Comparison of ENCODE assay signal across 20 cellular contexts in the genomic region with DNA sequence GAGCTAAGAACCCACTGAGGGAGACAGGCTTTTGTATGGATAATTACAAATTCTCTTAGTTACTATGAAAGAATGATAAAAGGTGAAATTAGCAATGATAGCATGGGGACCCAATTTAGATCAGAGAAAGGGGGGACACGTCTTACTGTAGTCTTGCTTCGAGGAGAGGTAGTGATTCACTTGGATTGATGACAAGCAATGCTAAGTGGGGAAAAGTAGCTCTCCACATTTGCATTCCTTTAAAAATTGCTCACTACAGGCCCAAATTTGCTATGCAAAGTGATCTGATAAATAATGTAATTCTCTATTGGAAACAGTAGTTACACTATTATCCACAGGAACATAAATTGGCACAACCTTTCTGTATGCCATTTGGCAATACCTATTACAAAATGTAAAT. TPM values are rescaled to one million over a fixed set of nuclear protein-coding genes. Genes with fewer than 3 reads are reported as not detected.
DNase-seq lines count a peak whose midpoint lies in the region; ATAC-seq and TF ChIP-seq lines count a peak whose summit lies in the region.
"Had no signal": no experiment of that assay in that cellular context is flagged by ENCODE, and none has a peak within 500 bp of the region (broad histone marks: within the 10 kb centered on the region; RNA-seq: fewer than 3 reads in every experiment).

No MANE protein-coding gene starts in this region.

- H3K4me2 ChIP-seq in Karpas-422 (ENCODE audit: low read depth, low read length, poor library complexity, severe bottlenecking), result no peak overlapping the region
- H3K4me2 ChIP-seq: BLaER1 had no signal

- no peak overlapping the region for H3K9ac ChIP-seq in Karpas-422 (ENCODE audit: low read length)
- H3K9ac ChIP-seq: BLaER1 had no signal

- TF ChIP-seq CTCF in fibroblast of mammary gland (conservative IDR thresholded peaks at IDR 0.05; ENCODE audit: control insufficient read depth, insufficient read depth, low read depth, low read length) (no peak), suprapubic skin (IDR thresholded peaks at IDR 0.05) (no peak)

- 70% methylated on average over 2 of the region's 2 CpGs for WGBS in suprapubic skin

- H3K27ac Mint-ChIP-seq in CD4-positive, CD25-positive, alpha-beta regulatory T cell, result peak overlapping the region in 2 of 3 donors; percentile 24 to 56
- peak overlapping the region in 4 of 7 donors; percentile 13 to 80 (median 22) for H3K27ac Mint-ChIP-seq in CD4-positive, alpha-beta memory T cell

- H3K9me2 ChIP-seq in Karpas-422 (replicated peaks; ENCODE audit: insufficient read depth, low read length), result no peaks in the 10 kb centered on the region

- POLR2A ChIA-PET in CD4-positive, alpha-beta memory T cell (lab: Charles Lee; ENCODE audit: partially characterized antibody), result no interaction called here

- DNase-seq in CD4-positive, CD25-positive, alpha-beta regulatory T cell, result no peak
- no peak for DNase-seq in CD4-positive, alpha-beta memory T cell
- no peak for DNase-seq in Karpas-422
- DNase-seq in fibroblast of mammary gland (ENCODE audit: low read depth), result peak; percentile 13
- no peak for DNase-seq in hippocampal formation (lab: John Stamatoyannopoulos, UW)
- DNase-seq in suprapubic skin (ENCODE audit: low spot score in 2 of 2), result no peak
- no peak for DNase-seq in DMS153 treated with DMSO at 0.1 percent for 48 hours (lab: John Stamatoyannopoulos, UW; ENCODE audit: unreplicated experiment)
- DNase-seq: EL, GOT3, HCEC 1CT, NCI-H1417, NCI-H187, NCI-H446, OCI-M1, SW 1271 had no signal

- H3K27me3 ChIP-seq in CD4-positive, CD25-positive, alpha-beta regulatory T cell (ENCODE audit: control insufficient read depth, insufficient read depth, low read length), result no peaks in the 10 kb centered on the region
- H3K27me3 ChIP-seq in CD4-positive, alpha-beta memory T cell (ENCODE audit: insufficient read depth, low read length), result no peaks in the 10 kb centered on the region
- H3K27me3 ChIP-seq in Karpas-422 (ENCODE audit: low read length), result no peaks in the 10 kb centered on the region
- no peaks in the 10 kb centered on the region for H3K27me3 ChIP-seq in suprapubic skin
- H3K27me3 ChIP-seq: BLaER1, SJSA1 had no signal

- no peaks in the 10 kb centered on the region for H3K27me3 Mint-ChIP-seq in CD4-positive, CD25-positive, alpha-beta regulatory T cell
- H3K27me3 Mint-ChIP-seq in CD4-positive, alpha-beta memory T cell, result no peaks in the 10 kb centered on the region
- H3K27me3 Mint-ChIP-seq: IgD-negative memory B cell had no signal

- peaks cover 0 to 1% (median 0%) of the 10 kb centered on the region in 7 donors for H3K9me3 Mint-ChIP-seq in CD4-positive, CD25-positive, alpha-beta regulatory T cell
- no peaks in the 10 kb centered on the region for H3K9me3 Mint-ChIP-seq in CD4-positive, alpha-beta memory T cell
- H3K9me3 Mint-ChIP-seq: IgD-negative memory B cell had no signal

- H3K4me1 Mint-ChIP-seq in CD4-positive, CD25-positive, alpha-beta regulatory T cell, result peaks cover 0 to 20% (median 3%) of the 10 kb centered on the region in 4 donors
- peaks cover 14 to 22% (median 18%) of the 10 kb centered on the region in 4 donors for H3K4me1 Mint-ChIP-seq in CD4-positive, alpha-beta memory T cell

- H3K27ac ChIP-seq in CD4-positive, CD25-positive, alpha-beta regulatory T cell (ENCODE audit: insufficient read depth, low read length, poor library complexity, severe bottlenecking), result peak overlapping the region; percentile 14
- H3K27ac ChIP-seq in CD4-positive, alpha-beta memory T cell (ENCODE audit: low read depth, low read length), result no peak overlapping the region
- peak overlapping the region; percentile 56 for H3K27ac ChIP-seq in Karpas-422 (ENCODE audit: low read length)
- no peak overlapping the region for H3K27ac ChIP-seq in suprapubic skin
- H3K27ac ChIP-seq: BLaER1, HL-60, SJSA1 had no signal

- H3K36me3 ChIP-seq in CD4-positive, CD25-positive, alpha-beta regulatory T cell (ENCODE audit: control insufficient read depth, insufficient read depth, low read length), result peaks cover 24% of the 10 kb centered on the region
- no peaks in the 10 kb centered on the region for H3K36me3 ChIP-seq in CD4-positive, alpha-beta memory T cell (ENCODE audit: insufficient read depth, low read length)
- H3K36me3 ChIP-seq in Karpas-422 (ENCODE audit: insufficient read depth, low read length) (no peaks in the 10 kb centered on the region), suprapubic skin (no peaks in the 10 kb centered on the region)
- H3K36me3 ChIP-seq: BLaER1, SJSA1 had no signal

- H3K9me3 ChIP-seq in CD4-positive, CD25-positive, alpha-beta regulatory T cell (ENCODE audit: control insufficient read depth in 2 of 2, low read length in 2 of 2), result no peaks in the 10 kb centered on the region
- no peaks in the 10 kb centered on the region for H3K9me3 ChIP-seq in CD4-positive, alpha-beta memory T cell (ENCODE audit: control insufficient read depth in 1 of 2, low read length in 2 of 2)
- H3K9me3 ChIP-seq in Karpas-422 (ENCODE audit: low read length) (no peaks in the 10 kb centered on the region), suprapubic skin (no peaks in the 10 kb centered on the region)
- H3K9me3 ChIP-seq: BLaER1, SJSA1 had no signal

- no peaks in the 10 kb centered on the region for H3K36me3 Mint-ChIP-seq in CD4-positive, CD25-positive, alpha-beta regulatory T cell
- H3K36me3 Mint-ChIP-seq in CD4-positive, alpha-beta memory T cell, result peaks cover 0 to 21% of the 10 kb centered on the region in 2 donors

- 0 out of 2 replicates have a peak, but pooled peaks cover 3% of the 10 kb centered on the region for H3K79me2 ChIP-seq in Karpas-422 (ENCODE audit: low read length)

- H3K4me3 Mint-ChIP-seq in CD4-positive, CD25-positive, alpha-beta regulatory T cell, result no peak overlapping the region
- no peak overlapping the region for H3K4me3 Mint-ChIP-seq in CD4-positive, alpha-beta memory T cell
- H3K4me3 Mint-ChIP-seq: IgD-negative memory B cell had no signal

- H3K4me3 ChIP-seq in CD4-positive, CD25-positive, alpha-beta regulatory T cell (ENCODE audit: low read depth, low read length), result no peak overlapping the region
- H3K4me3 ChIP-seq in CD4-positive, alpha-beta memory T cell (ENCODE audit: low read length in 2 of 2), result no peak overlapping the region
- H3K4me3 ChIP-seq in Karpas-422 (ENCODE audit: low read length), result no peak overlapping the region
- no peak overlapping the region for H3K4me3 ChIP-seq in fibroblast of mammary gland (ENCODE audit: control insufficient read depth, low read depth, low read length)
- no peak overlapping the region for H3K4me3 ChIP-seq in suprapubic skin
- H3K4me3 ChIP-seq: BLaER1, SJSA1 had no signal

- H4K20me1 ChIP-seq in Karpas-422 (ENCODE audit: insufficient read depth, low read depth, low read length), result no peaks in the 10 kb centered on the region
- H4K20me1 ChIP-seq: BLaER1 had no signal

- CTCF ChIA-PET in CD4-positive, alpha-beta memory T cell (lab: Charles Lee; ENCODE audit: partially characterized antibody), result no interaction called here

- intact Hi-C loops in CD4-positive, alpha-beta memory T cell (cut with micrococcal nuclease), result no loop called here

- no peak for ATAC-seq in CD4-positive, CD25-positive, alpha-beta regulatory T cell (ENCODE audit: low read depth in 2 of 2)

- no peak for TF ChIP-seq POLR2A in suprapubic skin (IDR thresholded peaks at IDR 0.05)

- no peak for TF ChIP-seq EP300 in suprapubic skin (IDR thresholded peaks at IDR 0.05)

- H2AFZ ChIP-seq in Karpas-422 (ENCODE audit: low read length), result no peak overlapping the region

- H3K4me1 ChIP-seq in CD4-positive, CD25-positive, alpha-beta regulatory T cell (ENCODE audit: control insufficient read depth, insufficient read depth, low read length, poor library complexity, severe bottlenecking), result no peaks in the 10 kb centered on the region
- H3K4me1 ChIP-seq in CD4-positive, alpha-beta memory T cell (ENCODE audit: insufficient read depth, low read length), result peaks cover 6% of the 10 kb centered on the region
- peaks cover 33% of the 10 kb centered on the region for H3K4me1 ChIP-seq in Karpas-422 (ENCODE audit: low read length)
- H3K4me1 ChIP-seq in suprapubic skin, result no peaks in the 10 kb centered on the region
- H3K4me1 ChIP-seq: BLaER1, SJSA1 had no signal

RNA-seq across cellular contexts. Expression of a gene that starts 42.5 kb away (rescaled TPM):
- not detected for total RNA-seq in CD4-positive, CD25-positive, alpha-beta regulatory T cell
- not detected for polyA plus RNA-seq in CD4-positive, CD25-positive, alpha-beta regulatory T cell
- total RNA-seq in CD4-positive, alpha-beta memory T cell, result not detected
- polyA plus RNA-seq in CD4-positive, alpha-beta memory T cell, result not detected
- total RNA-seq in Karpas-422 (2014; rRNA removed; shearing (Covaris generic); ENCODE audit: low replicate concordance), result not detected in 2 replicates
- total RNA-seq in suprapubic skin, result not detected
- total RNA-seq: M059J, SJSA1 had no signal
- polyA plus RNA-seq: IgD-negative memory B cell had no signal

Comparison
In these comparisons a context has a peak if more than half of its experiments do, and no peak if none do; other contexts are left out.
1. H3K27ac ChIP-seq: peak in CD4-positive, CD25-positive, alpha-beta regulatory T cell (single experiment) and Karpas-422 (single experiment); none in CD4-positive, alpha-beta memory T cell (single experiment) and suprapubic skin (single experiment).